Comparison of ENCODE assay signal across 8 cellular contexts in genomic region chr9:18299449-18299848, GRCh38.
"Had no signal": no experiment of that assay in that cellular context is flagged by ENCODE, and none has a peak within 500 bp of the region (broad histone marks: within the 10 kb centered on the region; RNA-seq: fewer than 3 reads in every experiment).

No MANE protein-coding gene starts in this region.

- H3K4me3 Mint-ChIP-seq: GM23338, HFFc6, IgD-negative memory B cell had no signal

- H3K4me3 ChIP-seq: GM23338, HAP-1 had no signal

- H3K36me3 ChIP-seq: HAP-1 had no signal

- H3K4me1 ChIP-seq: HAP-1 had no signal

- H2AFZ ChIP-seq: GM23338 had no signal

- H3K27ac Mint-ChIP-seq: GM23338, HFFc6, IgD-negative memory B cell had no signal

- DNase-seq: H7, HFFc6, KBM-7 had no signal

- H3K27ac ChIP-seq: HL-60, KMS-11 had no signal

- H3K4me2 ChIP-seq: GM23338, KMS-11 had no signal

- H3K9me3 Mint-ChIP-seq: GM23338, HFFc6 had no signal

- H3K4me1 Mint-ChIP-seq: IgD-negative memory B cell had no signal

- H3K9me3 ChIP-seq: HAP-1 had no signal

- H3K36me3 Mint-ChIP-seq: IgD-negative memory B cell had no signal

- H3K27me3 Mint-ChIP-seq: IgD-negative memory B cell had no signal
